Comparison of ENCODE assay signal across 1 cellular context in genomic region chr17:18319604-18320256, GRCh38.
TF ChIP-seq lines count a peak whose summit lies in the region.

No MANE protein-coding gene starts in this region.

TF ChIP-seq in K562, 482 proteins besides CTCF, POLR2A, EP300 and RAD21:
- TF ChIP-seq ZNF121 (CRISPR knock-in tag; conservative IDR thresholded peaks at IDR 0.05) (peak; percentile 44), ZNF717 (CRISPR knock-in tag; IDR thresholded peaks at IDR 0.05) (no peak), CREBBP (IDR thresholded peaks at IDR 0.05; ENCODE audit: low read depth, low read length) (no peak), SMC3 (conservative IDR thresholded peaks at IDR 0.05; ENCODE audit: insufficient read depth, low read depth, low read length) (0 out of 2 replicates have a peak, but pooled peaks have one; percentile 2), STAT6 (CRISPR knock-in tag; IDR thresholded peaks at IDR 0.05) (no peak)
